In genomic region chr7:100799037-100799896, GRCh38 we compare ENCODE assay signal across 8 cellular contexts. TPM values are rescaled to one million over a fixed set of nuclear protein-coding genes. Genes with fewer than 3 reads are reported as not detected.
DNase-seq lines count a peak whose midpoint lies in the region; ATAC-seq, FAIRE-seq and TF ChIP-seq lines count a peak whose summit lies in the region.

No MANE protein-coding gene starts in this region.

- peak overlapping the region in 10 of 11 experiments; percentile 43 to 99 (median 94); a peak in 19 of 22 replicates for H3K27ac ChIP-seq in BLaER1 treated with 17β-estradiol and CSF1 and Interleukin-3, amounts not matched to agents 10 nM and 100 nM
- no peak overlapping the region for H3K27ac ChIP-seq in PC-9

- H3K4me1 ChIP-seq in BLaER1 treated with 17β-estradiol and CSF1 and Interleukin-3, amounts not matched to agents 10 nM and 100 nM = peaks cover 63 to 97% (median 87%) of the 10 kb centered on the region in 10 experiments
- H3K4me1 ChIP-seq in PC-9 (replicated peaks; ENCODE audit: insufficient read depth) = peaks cover 60% of the 10 kb centered on the region

- ATAC-seq in activated T-cell treated with anti-CD3 and anti-CD28 coated beads, Interleukin-2, amount 50 U/mL, for 72 hours (replicated peaks in 1 of 2) = peak; percentile 65 to 74
- no peak for ATAC-seq in HG03196 (IDR thresholded peaks at IDR 0.05; ENCODE audit: unreplicated experiment)

- TF ChIP-seq POLR2A in H54 (IDR thresholded peaks at IDR 0.05; ENCODE audit: low read depth, low read length) = no peak

- no peaks in the 10 kb centered on the region for H3K36me3 Mint-ChIP-seq in activated T-cell treated with anti-CD3 and anti-CD28 coated beads, Interleukin-2, amount 50 U/mL, for 72 hours (ENCODE audit: insufficient read depth in 2 of 2)

- no peak overlapping the region for H3K27ac Mint-ChIP-seq in activated T-cell treated with anti-CD3 and anti-CD28 coated beads, Interleukin-2, amount 50 U/mL, for 72 hours

- H3K9me3 Mint-ChIP-seq in activated T-cell treated with anti-CD3 and anti-CD28 coated beads, Interleukin-2, amount 50 U/mL, for 72 hours = no peaks in the 10 kb centered on the region

- DNase-seq in H54 (ENCODE audit: insufficient read length, low spot score) (peak; percentile 47), PC-9 (peak in 1 of 2 experiments; percentile 60), globus pallidus (ENCODE audit: low spot score) (peak; percentile 24), putamen (ENCODE audit: low spot score) (peak; percentile 6), NCI-H1048 (lab: John Stamatoyannopoulos, UW) (no peak)
- DNase-seq in activated T-cell treated with anti-CD3 and anti-CD28 coated beads, Interleukin-2, amount 50 U/mL, for 72 hours = peak; percentile 54 to 66

- peaks cover 7% of the 10 kb centered on the region for H3K4me1 Mint-ChIP-seq in activated T-cell treated with anti-CD3 and anti-CD28 coated beads, Interleukin-2, amount 50 U/mL, for 72 hours (ENCODE audit: low read depth)

- no TSS peak for BruUV-seq in PC-9 (replicated peaks; lab: Mats Ljungman, UMichigan)

- no peak overlapping the region for H3K4me3 Mint-ChIP-seq in activated T-cell treated with anti-CD3 and anti-CD28 coated beads, Interleukin-2, amount 50 U/mL, for 72 hours

- peaks cover 0 to 30% (median 5%) of the 10 kb centered on the region in 11 experiments; a peak in 14 of 22 replicates for H3K36me3 ChIP-seq in BLaER1 treated with 17β-estradiol and CSF1 and Interleukin-3, amounts not matched to agents 10 nM and 100 nM
- H3K36me3 ChIP-seq in PC-9 (ENCODE audit: low read depth) = no peaks in the 10 kb centered on the region

- H3K4me3 ChIP-seq in BLaER1 treated with 17β-estradiol and CSF1 and Interleukin-3, amounts not matched to agents 10 nM and 100 nM = 0 out of 20 replicates have a peak overlapping the region, but pooled peaks of 1 of the 10 experiments have one; percentile 11
- no peak overlapping the region for H3K4me3 ChIP-seq in PC-9

- H3K27me3 ChIP-seq in BLaER1 treated with 17β-estradiol and CSF1 and Interleukin-3, amounts not matched to agents 10 nM and 100 nM = no peaks in the 10 kb centered on the region
- H3K27me3 ChIP-seq in PC-9 (ENCODE audit: insufficient read depth, low read depth) = no peaks in the 10 kb centered on the region

- H3F3A ChIP-seq in PC-9 (ENCODE audit: insufficient read depth, low read depth) = peaks cover 23% of the 10 kb centered on the region

- CTCF ChIA-PET in PC-9 (lab: Charles Lee) = interaction anchor here (0.5 to 1.5 kb wide), 7 partner anchors 27 to 342 kb away, joined by 3 to 8 read pairs (median 3); partner anchors contain the start of gene SLC12A9

- intact Hi-C loops in PC-9 (cut with micrococcal nuclease; ENCODE audit: unreplicated experiment) = loop anchor here (1.0 kb wide), 2 partner anchors 53 to 260 kb away; partner anchors contain the start of gene SLC12A9

- peak overlapping the region; percentile 52 to 100 (median 99) for H3K4me2 ChIP-seq in BLaER1 treated with 17β-estradiol and CSF1 and Interleukin-3, amounts not matched to agents 10 nM and 100 nM
- H3K4me2 ChIP-seq in PC-9 = peak overlapping the region; percentile 10; the same call in 1 of the 2 replicates

- 0 out of 22 replicates have a peak, but pooled peaks cover 0 to 4% (median 0%) of the 10 kb centered on the region in 11 experiments for H3K9me3 ChIP-seq in BLaER1 treated with 17β-estradiol and CSF1 and Interleukin-3, amounts not matched to agents 10 nM and 100 nM (replicated peaks in 1 of 11)
- no peaks in the 10 kb centered on the region for H3K9me3 ChIP-seq in PC-9 (ENCODE audit: insufficient read depth, low read depth)

- no peak overlapping the region for H2AFZ ChIP-seq in PC-9

- TF ChIP-seq CTCF in PC-9 (conservative IDR thresholded peaks at IDR 0.05) = peak; percentile 74

- no peaks in the 10 kb centered on the region for H3K9me2 ChIP-seq in PC-9 (ENCODE audit: insufficient read depth)

- FAIRE-seq in H54 (lab: Jason Lieb, UNC) = no peak

- POLR2A ChIA-PET in PC-9 (lab: Charles Lee; ENCODE audit: unreplicated experiment) = interaction anchor here (0.6 to 0.7 kb wide), 2 partner anchors 16 to 118 kb away, joined by 3 to 22 read pairs; no protein-coding TSS in a partner anchor

- H3K9ac ChIP-seq in BLaER1 treated with 17β-estradiol and CSF1 and Interleukin-3, amounts not matched to agents 10 nM and 100 nM = peak overlapping the region in 10 of 11 experiments; percentile 10 to 92 (median 84); a peak in 19 of 22 replicates

- no peaks in the 10 kb centered on the region for H4K20me1 ChIP-seq in BLaER1 treated with 17β-estradiol and CSF1 and Interleukin-3, amounts not matched to agents 10 nM and 100 nM
- H4K20me1 ChIP-seq in PC-9 (ENCODE audit: insufficient read depth) = no peaks in the 10 kb centered on the region

- peaks cover 18% of the 10 kb centered on the region for H3K27me3 Mint-ChIP-seq in activated T-cell treated with anti-CD3 and anti-CD28 coated beads, Interleukin-2, amount 50 U/mL, for 72 hours (ENCODE audit: low read depth)

- no peaks in the 10 kb centered on the region for H3K79me2 ChIP-seq in PC-9 (ENCODE audit: low read depth)

RNA-seq across cellular contexts. Expression of gene EPHB4, which starts 28.1 kb away (rescaled TPM):
- total RNA-seq in PC-9 (2021) = 79.4 and 94.6 TPM in 2 replicates
- 1 to 10 TPM; 2.4 to 3.4 TPM for total RNA-seq in activated T-cell treated with anti-CD3 and anti-CD28 coated beads, Interleukin-2, amount 50 U/mL, for 72 hours

RNA-seq across cellular contexts. Expression of gene SLC12A9, which starts 53.2 kb away (rescaled TPM):
- total RNA-seq in PC-9 (2021) = 34.7 and 36.7 TPM in 2 replicates
- 10 to 100 TPM; 17.6 to 20.1 TPM for total RNA-seq in activated T-cell treated with anti-CD3 and anti-CD28 coated beads, Interleukin-2, amount 50 U/mL, for 72 hours

Comparison
In these comparisons a context has a peak if more than half of its experiments do, and no peak if none do; other contexts are left out.
1. RNA of gene EPHB4, which starts 28.1 kb away (total RNA-seq): 79.4 to 94.6 TPM in PC-9; 2.4 to 3.4 TPM in activated T-cell treated with anti-CD3 and anti-CD28 coated beads, Interleukin-2, amount 50 U/mL, for 72 hours; every median in the first group is over 10 times any median in the second.